In the genomic region with DNA sequence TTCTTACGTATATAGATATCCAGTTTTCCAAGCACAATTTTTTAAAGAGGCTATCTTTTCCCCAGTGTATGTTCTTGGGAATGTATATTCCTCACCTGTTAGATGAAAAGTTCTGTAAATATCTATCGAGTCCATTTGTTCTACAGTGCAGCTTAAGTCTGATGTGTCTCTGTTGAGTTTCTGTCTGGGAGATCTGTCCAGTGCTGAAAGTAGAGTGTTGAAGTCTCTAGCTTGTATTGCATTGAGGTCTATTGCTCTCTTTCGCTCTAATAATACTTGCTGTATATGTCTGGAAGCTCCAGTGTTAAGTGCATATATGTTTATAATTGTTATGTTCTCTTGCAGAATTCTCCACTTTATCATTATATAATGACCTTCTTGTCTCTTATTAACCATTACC, we compare ENCODE assay signal across 27 cellular contexts.
DNase-seq lines count a peak whose midpoint lies in the region; ATAC-seq, FAIRE-seq and TF ChIP-seq lines count a peak whose summit lies in the region.
"Had no signal": no experiment of that assay in that cellular context is flagged by ENCODE, and none has a peak within 500 bp of the region (broad histone marks: within the 10 kb centered on the region; RNA-seq: fewer than 3 reads in every experiment).

No MANE protein-coding gene starts in this region.

- no peak overlapping the region for H2AFZ ChIP-seq in HepG2 (ENCODE audit: low read length)
- H2AFZ ChIP-seq: PC-9 had no signal

- H3K4me3 ChIP-seq in HepG2 (replicated peaks in 1 of 3; ENCODE audit: insufficient read depth in 1 of 3, low read depth in 2 of 3, low read length in 3 of 3) (no peak overlapping the region), right lobe of liver (no peak overlapping the region)
- H3K4me3 ChIP-seq: BLaER1 treated with 17β-estradiol and CSF1 and Interleukin-3, amounts not matched to agents 10 nM and 100 nM; MG63; PC-9 had no signal

- H3K27me3 ChIP-seq in HepG2 (ENCODE audit: control insufficient read depth in 1 of 2, insufficient read depth in 2 of 2, low read length in 2 of 2) (no peaks in the 10 kb centered on the region), right lobe of liver (no peaks in the 10 kb centered on the region)
- H3K27me3 ChIP-seq: BLaER1 treated with 17β-estradiol and CSF1 and Interleukin-3, amounts not matched to agents 10 nM and 100 nM; MG63 had no signal

- H3K4me1 Mint-ChIP-seq in activated CD4-positive, alpha-beta T cell treated with anti-CD3 and anti-CD28 coated beads for 36 hours, result no peaks in the 10 kb centered on the region

- peaks cover 51% of the 10 kb centered on the region for H3K9me3 ChIP-seq in HepG2 (ENCODE audit: low read length)
- H3K9me3 ChIP-seq in right lobe of liver, result no peaks in the 10 kb centered on the region
- H3K9me3 ChIP-seq: MG63 had no signal

- no peak overlapping the region for H3K27ac Mint-ChIP-seq in activated CD4-positive, alpha-beta T cell treated with anti-CD3 and anti-CD28 coated beads for 36 hours
- H3K27ac Mint-ChIP-seq: CD4-positive, alpha-beta T cell had no signal

- WGBS in HepG2 (ENCODE audit: low lambda C conversion rate), result 15% methylated on average over 3 of the region's 3 CpGs
- 62% methylated on average over 3 of the region's 3 CpGs for WGBS in right lobe of liver (ENCODE audit: insufficient coverage, low coverage, low lambda C conversion rate, missing lambda C conversion rate)

- no peak for TF ChIP-seq POLR2A in HepG2 (IDR thresholded peaks at IDR 0.05; ENCODE audit: insufficient read depth in 1 of 2, low read depth in 2 of 2, low read length in 2 of 2)
- no peak for TF ChIP-seq POLR2A in right lobe of liver (IDR thresholded peaks at IDR 0.05)

- peaks cover 19% of the 10 kb centered on the region for H3K9me3 Mint-ChIP-seq in activated CD4-positive, alpha-beta T cell treated with anti-CD3 and anti-CD28 coated beads for 36 hours (ENCODE audit: low read depth)

- no peak overlapping the region for H3K27ac ChIP-seq in HepG2 (ENCODE audit: extremely low read length, insufficient read depth, low read length)
- no peak overlapping the region for H3K27ac ChIP-seq in right lobe of liver
- H3K27ac ChIP-seq: BLaER1 treated with 17β-estradiol and CSF1 and Interleukin-3, amounts not matched to agents 10 nM and 100 nM; HL-60; PC-9; RWPE1 had no signal

- H3K4me1 ChIP-seq in HepG2 (ENCODE audit: insufficient read depth, low read length) (no peaks in the 10 kb centered on the region), right lobe of liver (no peaks in the 10 kb centered on the region)
- H3K4me1 ChIP-seq: BLaER1 treated with 17β-estradiol and CSF1 and Interleukin-3, amounts not matched to agents 10 nM and 100 nM had no signal

- TF ChIP-seq EP300 in HepG2 (IDR thresholded peaks at IDR 0.05; ENCODE audit: low read depth in 2 of 2, low read length in 2 of 2), result no peak
- no peak for TF ChIP-seq EP300 in HepG2 (CRISPR knock-in tag; IDR thresholded peaks at IDR 0.05; ENCODE audit: borderline replicate concordance)

- in situ Hi-C loops in HepG2 (cut with HindIII; ENCODE audit: extremely low pct_ligation_motif_present, low pct_unique_long_range_greater_than_20kb), result no loop called here

- CTCF ChIA-PET in HepG2 (lab: Yijun Ruan, JAX; ENCODE audit: low intra/inter-chr PET ratio, low total read pairs), result no interaction called here
- CTCF ChIA-PET in activated CD4-positive, alpha-beta T cell treated with anti-CD3 and anti-CD28 coated beads for 36 hours (lab: Charles Lee), result no interaction called here

- no peak for ATAC-seq in HepG2
- ATAC-seq in right lobe of liver, result no peak
- ATAC-seq in activated CD4-positive, alpha-beta T cell treated with anti-CD3 and anti-CD28 coated beads for 36 hours, result no peak

- H3K4me3 Mint-ChIP-seq in activated CD4-positive, alpha-beta T cell treated with anti-CD3 and anti-CD28 coated beads for 36 hours, result no peak overlapping the region
- H3K4me3 Mint-ChIP-seq: CD4-positive, alpha-beta T cell had no signal

- no peak overlapping the region for H3K9ac ChIP-seq in HepG2 (ENCODE audit: insufficient read depth, low read depth, low read length)
- H3K9ac ChIP-seq: BLaER1 treated with 17β-estradiol and CSF1 and Interleukin-3, amounts not matched to agents 10 nM and 100 nM had no signal

- intact Hi-C loops in HepG2 (cut with micrococcal nuclease; ENCODE audit: unreplicated experiment) (no loop called here), right lobe of liver (cut with DNase I) (no loop called here)
- intact Hi-C loops in activated CD4-positive, alpha-beta T cell treated with anti-CD3 and anti-CD28 coated beads for 36 hours (cut with DNase I, micrococcal nuclease), result no loop called here

- POLR2A ChIA-PET in HepG2 (lab: Yijun Ruan, JAX), result no interaction called here
- POLR2A ChIA-PET in activated CD4-positive, alpha-beta T cell treated with anti-CD3 and anti-CD28 coated beads for 36 hours (lab: Charles Lee), result no interaction called here

- no peak for TF ChIP-seq RAD21 in HepG2 (CRISPR knock-in tag; IDR thresholded peaks at IDR 0.05)

- TF ChIP-seq CTCF in HepG2 (CRISPR knock-in tag; IDR thresholded peaks at IDR 0.05) (no peak), right lobe of liver (IDR thresholded peaks at IDR 0.05) (no peak)

- DNase-seq in HepG2 (ENCODE audit: low spot score) (no peak), right lobe of liver (no peak), RKO (ENCODE audit: low spot score) (peak; percentile 1), glomerular visceral epithelial cell (ENCODE audit: extremely low spot score) (peak; percentile 2), DMS 273 (lab: John Stamatoyannopoulos, UW; ENCODE audit: unreplicated experiment) (no peak), SKM-1 (lab: John Stamatoyannopoulos, UW; ENCODE audit: unreplicated experiment) (no peak), cerebellum (ENCODE audit: low spot score) (no peak)
- no peak for DNase-seq in activated CD4-positive, alpha-beta T cell treated with anti-CD3 and anti-CD28 coated beads for 36 hours
- DNase-seq: 8988T; AML-193; CD4-positive, alpha-beta T cell; DMS53; GOT3; HCEC 1CT; Karpas-422; MG63; NCI-H2029; NCI-H446; NCI-H524 treated with DMSO at 0.1 percent for 48 hours; NCI-H774; NK-92 treated with Interleukin-12 subunit alpha and Interleukin-12 subunit beta, amount 100 ng/mL, for 24 hours; PC-9; SHP77 had no signal

- FAIRE-seq in HepG2 (lab: Jason Lieb, UNC), result no peak
- FAIRE-seq: D721Med had no signal

- no peaks in the 10 kb centered on the region for H3K27me3 Mint-ChIP-seq in activated CD4-positive, alpha-beta T cell treated with anti-CD3 and anti-CD28 coated beads for 36 hours
- H3K27me3 Mint-ChIP-seq: CD4-positive, alpha-beta T cell had no signal

- no TSS peak for BruUV-seq in HepG2 (replicated peaks; lab: Mats Ljungman, UMichigan)

- H4K20me1 ChIP-seq in HepG2 (ENCODE audit: insufficient read depth, low read length), result no peaks in the 10 kb centered on the region
- H4K20me1 ChIP-seq: BLaER1 treated with 17β-estradiol and CSF1 and Interleukin-3, amounts not matched to agents 10 nM and 100 nM had no signal

- H3K36me3 Mint-ChIP-seq in activated CD4-positive, alpha-beta T cell treated with anti-CD3 and anti-CD28 coated beads for 36 hours (ENCODE audit: low read depth), result no peaks in the 10 kb centered on the region

- no peaks in the 10 kb centered on the region for H3K79me2 ChIP-seq in HepG2 (ENCODE audit: insufficient read depth, low read length)

- H3K4me2 ChIP-seq in HepG2 (ENCODE audit: low read depth, low read length), result no peak overlapping the region
- H3K4me2 ChIP-seq: BLaER1 treated with 17β-estradiol and CSF1 and Interleukin-3, amounts not matched to agents 10 nM and 100 nM; PC-9 had no signal

- H3K36me3 ChIP-seq in HepG2 (replicated peaks in 1 of 2; ENCODE audit: control insufficient read depth in 1 of 2, insufficient read depth in 2 of 2, low read length in 2 of 2) (no peaks in the 10 kb centered on the region), right lobe of liver (no peaks in the 10 kb centered on the region)
- H3K36me3 ChIP-seq: BLaER1 treated with 17β-estradiol and CSF1 and Interleukin-3, amounts not matched to agents 10 nM and 100 nM; MG63 had no signal

TF ChIP-seq in HepG2, 621 proteins besides CTCF, POLR2A, EP300 and RAD21 (continues in another document):
- no peak for TF ChIP-seq ATF7 (IDR thresholded peaks at IDR 0.05)
- TF ChIP-seq ATF7 (CRISPR knock-in tag; IDR thresholded peaks at IDR 0.05), result no peak
- TF ChIP-seq, protein P1, sequence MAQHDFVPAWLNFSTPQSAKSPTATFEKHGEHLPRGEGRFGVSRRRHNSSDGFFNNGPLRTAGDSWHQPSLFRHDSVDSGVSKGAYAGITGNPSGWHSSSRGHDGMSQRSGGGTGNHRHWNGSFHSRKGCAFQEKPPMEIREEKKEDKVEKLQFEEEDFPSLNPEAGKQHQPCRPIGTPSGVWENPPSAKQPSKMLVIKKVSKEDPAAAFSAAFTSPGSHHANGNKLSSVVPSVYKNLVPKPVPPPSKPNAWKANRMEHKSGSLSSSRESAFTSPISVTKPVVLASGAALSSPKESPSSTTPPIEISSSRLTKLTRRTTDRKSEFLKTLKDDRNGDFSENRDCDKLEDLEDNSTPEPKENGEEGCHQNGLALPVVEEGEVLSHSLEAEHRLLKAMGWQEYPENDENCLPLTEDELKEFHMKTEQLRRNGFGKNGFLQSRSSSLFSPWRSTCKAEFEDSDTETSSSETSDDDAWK (CRISPR knock-in tag; IDR thresholded peaks at IDR 0.05), result no peak
- no peak for TF ChIP-seq PPARG (CRISPR knock-in tag; conservative IDR thresholded peaks at IDR 0.05)
- TF ChIP-seq MIER2 (CRISPR knock-in tag; IDR thresholded peaks at IDR 0.05), result 0 out of 2 replicates have a peak, but pooled peaks have one; percentile 53

Comparison
In these comparisons a context has a peak if more than half of its experiments do, and no peak if none do; other contexts are left out.
1. DNase-seq: peak in RKO (single experiment) and glomerular visceral epithelial cell (single experiment); none in HepG2 (single experiment), right lobe of liver (0 of 3), activated CD4-positive, alpha-beta T cell treated with anti-CD3 and anti-CD28 coated beads for 36 hours (single experiment), DMS 273 (single experiment), SKM-1 (single experiment) and cerebellum (single experiment).